Comparison of ENCODE assay signal across 19 cellular contexts in genomic region chr6:80250391-80250997, GRCh38.
DNase-seq lines count a peak whose midpoint lies in the region; ATAC-seq, FAIRE-seq and TF ChIP-seq lines count a peak whose summit lies in the region.
"Had no signal": no experiment of that assay in that cellular context is flagged by ENCODE, and none has a peak within 500 bp of the region (broad histone marks: within the 10 kb centered on the region; RNA-seq: fewer than 3 reads in every experiment).

No MANE protein-coding gene starts in this region.

- no peak overlapping the region for H3K9ac ChIP-seq in GM12878 (ENCODE audit: control insufficient read depth, insufficient read depth, low read length)
- H3K9ac ChIP-seq in MM.1S (ENCODE audit: low read length) = no peak overlapping the region

- H3K9me3 Mint-ChIP-seq in stimulated activated naive CD8-positive, alpha-beta T cell treated with anti-CD3 and anti-CD28 coated beads, Interleukin-15, amount 100 ng/mL, for 72 hours = no peaks in the 10 kb centered on the region
- H3K9me3 Mint-ChIP-seq: activated T-cell treated with anti-CD3 and anti-CD28 coated beads, Interleukin-2, amount 50 U/mL, for 4 hours; central memory CD8-positive, alpha-beta T cell; effector memory CD8-positive, alpha-beta T cell had no signal

- TF ChIP-seq CTCF in GM12878 (IDR thresholded peaks at IDR 0.05 in 2 of 3, conservative IDR thresholded peaks at IDR 0.05 in 1 of 3; ENCODE audit: control insufficient read depth in 2 of 3, extremely low read depth in 1 of 3, insufficient read depth in 1 of 3, low read depth in 3 of 3, low read length in 3 of 3) = no peak
- TF ChIP-seq CTCF in MM.1S (IDR thresholded peaks at IDR 0.05; ENCODE audit: low read length) = no peak

- no peaks in the 10 kb centered on the region for H3K9me2 ChIP-seq in MM.1S (replicated peaks; ENCODE audit: insufficient read depth, low read length)

- no TSS peak for BruUV-seq in GM12878 (replicated peaks; lab: Mats Ljungman, UMichigan)

- in situ Hi-C loops in GM12878 (cut with MboI) = no loop called here

- peaks cover 10% of the 10 kb centered on the region for H3K4me1 Mint-ChIP-seq in stimulated activated naive CD8-positive, alpha-beta T cell treated with anti-CD3 and anti-CD28 coated beads, Interleukin-15, amount 100 ng/mL, for 72 hours
- H3K4me1 Mint-ChIP-seq: central memory CD8-positive, alpha-beta T cell had no signal

- H3K4me1 ChIP-seq in GM12878 (ENCODE audit: control insufficient read depth, insufficient read depth, low read length) (no peaks in the 10 kb centered on the region), MM.1S (ENCODE audit: low read length) (no peaks in the 10 kb centered on the region)
- H3K4me1 ChIP-seq: adrenal gland, left lung, SJCRH30 had no signal

- H4K20me1 ChIP-seq in GM12878 (ENCODE audit: control insufficient read depth, insufficient read depth) (no peaks in the 10 kb centered on the region), MM.1S (ENCODE audit: insufficient read depth, low read length) (no peaks in the 10 kb centered on the region)

- H2AFZ ChIP-seq in GM12878 (ENCODE audit: control insufficient read depth, low read depth, low read length) (no peak overlapping the region), MM.1S (ENCODE audit: low read length) (no peak overlapping the region)

- no peak overlapping the region for H3K4me3 ChIP-seq in GM12878
- no peak overlapping the region for H3K4me3 ChIP-seq in MM.1S (ENCODE audit: low read length)
- H3K4me3 ChIP-seq: adrenal gland, left lung, right lobe of liver, SJCRH30 had no signal

- H3F3A ChIP-seq in MM.1S (ENCODE audit: insufficient read depth, low read length) = no peaks in the 10 kb centered on the region

- 78% methylated on average over 3 of the region's 3 CpGs for WGBS in GM12878 (ENCODE audit: insufficient coverage, insufficient replicate concordance, low lambda C conversion rate, missing lambda C conversion rate)

- H3K27me3 ChIP-seq in GM12878 (replicated peaks in 1 of 2; ENCODE audit: control insufficient read depth in 2 of 2, insufficient read depth in 2 of 2, low read length in 1 of 2) (no peaks in the 10 kb centered on the region), MM.1S (replicated peaks; ENCODE audit: insufficient read depth, low read length) (no peaks in the 10 kb centered on the region)
- H3K27me3 ChIP-seq: adrenal gland, left lung, right lobe of liver, SJCRH30 had no signal

- POLR2A ChIA-PET in GM12878 (lab: Charles Lee) = no interaction called here

- FAIRE-seq in GM12878 (lab: Jason Lieb, UNC) (no peak), RCC 7860 (lab: Jason Lieb, UNC) (no peak)

- peak; percentile 52 for ATAC-seq in stimulated activated naive CD8-positive, alpha-beta T cell treated with anti-CD3 and anti-CD28 coated beads, Interleukin-15, amount 100 ng/mL, for 72 hours
- no peak for ATAC-seq in stimulated activated naive CD8-positive, alpha-beta T cell treated with anti-CD3 and anti-CD28 coated beads, Interleukin-15, Interleukin-2, amounts not matched to agents 100 U/mL and 50 U/mL, for 24 hours
- ATAC-seq in HG03520 (IDR thresholded peaks at IDR 0.05; ENCODE audit: unreplicated experiment) (peak; percentile 39), GM12878 (no peak), GM19467 (IDR thresholded peaks at IDR 0.05; ENCODE audit: unreplicated experiment) (no peak)
- ATAC-seq: effector memory CD8-positive, alpha-beta T cell; HCT116; left lung; right lobe of liver had no signal

- H3K79me2 ChIP-seq in GM12878 (ENCODE audit: control insufficient read depth, insufficient read depth, low read length) = no peaks in the 10 kb centered on the region
- H3K79me2 ChIP-seq in MM.1S (ENCODE audit: low read length) = no peaks in the 10 kb centered on the region

- SMC1A ChIA-PET in GM12878 (lab: Charles Lee; ENCODE audit: uncharacterized antibody, unreplicated experiment) = interaction anchor here (1.6 kb wide), 1 partner anchor 11 kb away, joined by 5 read pairs; no protein-coding TSS in a partner anchor

- no peak for TF ChIP-seq POLR2A in GM12878 (IDR thresholded peaks at IDR 0.05; ENCODE audit: low read depth, low read length)

- H3K27ac Mint-ChIP-seq in stimulated activated naive CD8-positive, alpha-beta T cell treated with anti-CD3 and anti-CD28 coated beads, Interleukin-15, amount 100 ng/mL, for 72 hours = peak overlapping the region in 1 of 2 donors; percentile 41

- H3K4me3 Mint-ChIP-seq in stimulated activated naive CD8-positive, alpha-beta T cell treated with anti-CD3 and anti-CD28 coated beads, Interleukin-15, amount 100 ng/mL, for 72 hours = no peak overlapping the region
- H3K4me3 Mint-ChIP-seq: activated T-cell treated with anti-CD3 and anti-CD28 coated beads, Interleukin-2, amount 50 U/mL, for 4 hours; central memory CD8-positive, alpha-beta T cell; effector memory CD8-positive, alpha-beta T cell had no signal

- H3K27ac ChIP-seq in GM12878 (ENCODE audit: control insufficient read depth, insufficient read depth) (no peak overlapping the region), MM.1S (ENCODE audit: low read length) (no peak overlapping the region)
- H3K27ac ChIP-seq: adrenal gland, left lung, right lobe of liver, SJCRH30 had no signal

- TF ChIP-seq RAD21 in GM12878 (IDR thresholded peaks at IDR 0.05; ENCODE audit: insufficient read depth, low read depth, low read length) = no peak

- CTCF ChIA-PET in GM12878 (lab: Yijun Ruan, JAX) = no interaction called here

- no peak overlapping the region for H3K4me2 ChIP-seq in GM12878 (ENCODE audit: control insufficient read depth, insufficient read depth)
- H3K4me2 ChIP-seq in MM.1S (ENCODE audit: low read depth, low read length) = no peak overlapping the region

- RAD21 ChIA-PET in GM12878 (lab: Charles Lee; ENCODE audit: unreplicated experiment) = no interaction called here

- DNase-seq in stimulated activated naive CD8-positive, alpha-beta T cell treated with anti-CD3 and anti-CD28 coated beads, Interleukin-15, amount 100 ng/mL, for 72 hours = no peak
- DNase-seq in stimulated activated naive CD8-positive, alpha-beta T cell treated with anti-CD3 and anti-CD28 coated beads, Interleukin-15, Interleukin-2, amounts not matched to agents 100 U/mL and 50 U/mL, for 24 hours = no peak
- no peak for DNase-seq in GM12878 (ENCODE audit: low read depth, low spot score)
- DNase-seq in NCI-H774 (lab: John Stamatoyannopoulos, UW) = no peak
- no peak for DNase-seq in RCC 7860 (ENCODE audit: low spot score)
- DNase-seq in MM.1S = no peak
- DNase-seq: activated T-cell treated with anti-CD3 and anti-CD28 coated beads, Interleukin-2, amount 50 U/mL, for 4 hours; adrenal gland; Caco-2; effector memory CD8-positive, alpha-beta T cell; left lung; NCI-H446; right lobe of liver; SJCRH30; stimulated activated CD4-positive, alpha-beta T cell treated with anti-CD3 and anti-CD28 coated beads, Interleukin-1b, Interleukin-23, amount 100 ng/mL, for 48 hours had no signal

- H3K9me3 ChIP-seq in GM12878 (replicated peaks; ENCODE audit: control insufficient read depth, insufficient read depth, low read length) = no peaks in the 10 kb centered on the region
- no peaks in the 10 kb centered on the region for H3K9me3 ChIP-seq in MM.1S (replicated peaks; ENCODE audit: insufficient read depth, low read length)
- H3K9me3 ChIP-seq: Caco-2, left lung, right lobe of liver, SJCRH30 had no signal

- TF ChIP-seq EP300 in GM12878 (IDR thresholded peaks at IDR 0.05; ENCODE audit: borderline replicate concordance in 1 of 2, control insufficient read depth in 1 of 2, low read depth in 2 of 2, low read length in 2 of 2) = no peak

- H3K36me3 ChIP-seq in GM12878 (ENCODE audit: control insufficient read depth in 2 of 2, insufficient read depth in 2 of 2, low read length in 1 of 2) = no peaks in the 10 kb centered on the region
- H3K36me3 ChIP-seq in MM.1S (replicated peaks; ENCODE audit: insufficient read depth, low read length) = no peaks in the 10 kb centered on the region
- H3K36me3 ChIP-seq: adrenal gland, left lung, right lobe of liver, SJCRH30 had no signal

- intact Hi-C loops in GM12878 (cut with micrococcal nuclease; ENCODE audit: unreplicated experiment) = no loop called here

- H3K27me3 Mint-ChIP-seq in stimulated activated naive CD8-positive, alpha-beta T cell treated with anti-CD3 and anti-CD28 coated beads, Interleukin-15, amount 100 ng/mL, for 72 hours = no peaks in the 10 kb centered on the region
- H3K27me3 Mint-ChIP-seq: central memory CD8-positive, alpha-beta T cell; effector memory CD8-positive, alpha-beta T cell had no signal

TF ChIP-seq in GM12878, 131 proteins besides CTCF, POLR2A, EP300 and RAD21:
- TF ChIP-seq FOXM1 (IDR thresholded peaks at IDR 0.05; ENCODE audit: low read depth, low read length) (no peak), RUNX3 (IDR thresholded peaks at IDR 0.05; ENCODE audit: low read length) (no peak), NRF1 (conservative IDR thresholded peaks at IDR 0.05; ENCODE audit: low read depth, low read length) (no peak), JUNB (IDR thresholded peaks at IDR 0.05) (peak; percentile 45; the same call in 1 of the 2 replicates)
TF ChIP-seq in GM12878: peak in this region for 1.

Comparison
In these comparisons a context has a peak if more than half of its experiments do, and no peak if none do; other contexts are left out.
1. ATAC-seq: peak in stimulated activated naive CD8-positive, alpha-beta T cell treated with anti-CD3 and anti-CD28 coated beads, Interleukin-15, amount 100 ng/mL, for 72 hours (single experiment) and HG03520 (single experiment); none in stimulated activated naive CD8-positive, alpha-beta T cell treated with anti-CD3 and anti-CD28 coated beads, Interleukin-15, Interleukin-2, amounts not matched to agents 100 U/mL and 50 U/mL, for 24 hours (single experiment), GM12878 (single experiment) and GM19467 (single experiment).